ENCODE assay signal across 1 cellular context in genomic region chr2:230968921-230969672, GRCh38.
A peak's percentile ranks its signal among the peaks of the same experiment; 100 is the strongest.
TF ChIP-seq lines count a peak whose summit lies in the region.

No MANE protein-coding gene starts in this region.

TF ChIP-seq in GM12878, 131 proteins besides CTCF, POLR2A, EP300 and RAD21:
- TF ChIP-seq NFIC (IDR thresholded peaks at IDR 0.05; ENCODE audit: low read depth, low read length) (0 out of 2 replicates have a peak, but pooled peaks have one; percentile 9), NR2C2 (IDR thresholded peaks at IDR 0.05; ENCODE audit: borderline replicate concordance, control insufficient read depth, insufficient read length, low read depth) (no peak), IKZF1 (conservative IDR thresholded peaks at IDR 0.05) (0 out of 2 replicates have a peak, but pooled peaks have one; percentile 14), NR2C1 (IDR thresholded peaks at IDR 0.05) (no peak), POU2F2 (IDR thresholded peaks at IDR 0.05; ENCODE audit: borderline replicate concordance, low read depth, low read length) (peak; percentile 73; the same call in 1 of the 3 replicates), CBX3 (IDR thresholded peaks at IDR 0.05; ENCODE audit: borderline replicate concordance, low read depth) (no peak)
TF ChIP-seq in GM12878: peak in this region for 3.
